In the genomic region with DNA sequence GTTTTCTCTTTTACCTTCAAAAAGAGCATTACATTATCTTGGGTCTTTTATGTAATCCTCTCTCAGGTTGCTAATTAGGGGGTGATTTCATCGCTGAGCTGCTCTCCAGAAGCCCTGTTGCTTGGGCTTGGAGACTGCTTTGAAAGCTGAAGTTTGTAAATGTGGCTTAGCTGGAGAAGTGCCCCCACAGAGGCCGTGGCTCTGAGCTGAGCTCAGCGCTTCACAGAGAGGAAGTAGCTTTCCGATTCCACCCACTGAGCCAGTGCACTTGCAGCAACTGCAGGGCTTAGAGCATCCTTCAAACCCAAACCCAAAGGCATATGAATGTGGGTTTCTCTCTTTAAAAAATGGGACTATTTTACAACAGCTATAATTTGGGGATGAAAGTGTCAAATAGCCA, we compare ENCODE assay signal across 1 cellular context.
TF ChIP-seq lines count a peak whose summit lies in the region.

No MANE protein-coding gene starts in this region.

TF ChIP-seq in H1, 55 proteins besides CTCF, POLR2A, EP300 and RAD21 (continued from another document):
- TF ChIP-seq, protein P1, sequence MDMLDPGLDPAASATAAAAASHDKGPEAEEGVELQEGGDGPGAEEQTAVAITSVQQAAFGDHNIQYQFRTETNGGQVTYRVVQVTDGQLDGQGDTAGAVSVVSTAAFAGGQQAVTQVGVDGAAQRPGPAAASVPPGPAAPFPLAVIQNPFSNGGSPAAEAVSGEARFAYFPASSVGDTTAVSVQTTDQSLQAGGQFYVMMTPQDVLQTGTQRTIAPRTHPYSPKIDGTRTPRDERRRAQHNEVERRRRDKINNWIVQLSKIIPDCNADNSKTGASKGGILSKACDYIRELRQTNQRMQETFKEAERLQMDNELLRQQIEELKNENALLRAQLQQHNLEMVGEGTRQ (IDR thresholded peaks at IDR 0.05; ENCODE audit: low read length), result no peak
- no peak for TF ChIP-seq TBP (IDR thresholded peaks at IDR 0.05; ENCODE audit: low read depth, low read length)
- no peak for TF ChIP-seq TAF1 (IDR thresholded peaks at IDR 0.05; ENCODE audit: low read depth, low read length)
- TF ChIP-seq CBX5 (IDR thresholded peaks at IDR 0.05; ENCODE audit: low read depth, low read length), result no peak
- TF ChIP-seq EGR1 (IDR thresholded peaks at IDR 0.05; ENCODE audit: borderline replicate concordance, low read depth, low read length), result no peak
- TF ChIP-seq RNF2 (IDR thresholded peaks at IDR 0.05; ENCODE audit: borderline replicate concordance, low read depth, low read length, missing control alignments, poor library complexity, severe bottlenecking), result no peak
- TF ChIP-seq SUZ12 (IDR thresholded peaks at IDR 0.05; ENCODE audit: low read length), result no peak
- TF ChIP-seq KDM5A (IDR thresholded peaks at IDR 0.05; ENCODE audit: low read length), result no peak
TF ChIP-seq in H1: peak in this region for 0.
